ENCODE assay signal across 15 cellular contexts in genomic region chrY:20558677-20559076, GRCh38. TPM values are rescaled to one million over a fixed set of nuclear protein-coding genes. Genes with fewer than 3 reads are reported as not detected.
DNase-seq lines count a peak whose midpoint lies in the region; ATAC-seq, FAIRE-seq and TF ChIP-seq lines count a peak whose summit lies in the region.
"Had no signal": no experiment of that assay in that cellular context is flagged by ENCODE, and none has a peak within 500 bp of the region (broad histone marks: within the 10 kb centered on the region; RNA-seq: fewer than 3 reads in every experiment).

No MANE protein-coding gene starts in this region.

- TF ChIP-seq EP300 in HepG2 (IDR thresholded peaks at IDR 0.05; ENCODE audit: low read depth in 2 of 2, low read length in 2 of 2) = no peak
- TF ChIP-seq EP300 in HepG2 (CRISPR knock-in tag; IDR thresholded peaks at IDR 0.05; ENCODE audit: borderline replicate concordance) = no peak

- no peaks in the 10 kb centered on the region for H3K4me1 Mint-ChIP-seq in CD14-positive monocyte
- H3K4me1 Mint-ChIP-seq: stimulated activated memory B cell treated with anti-CD40 and anti-IgM and Interleukin-4, amounts not matched to agents 10 μg/mL and 1 μg/mL and 100 μg/mL, for 72 hours had no signal

- H3K36me3 ChIP-seq in GM23248 (ENCODE audit: low read depth) (no peaks in the 10 kb centered on the region), HepG2 (replicated peaks in 1 of 2; ENCODE audit: control insufficient read depth in 1 of 2, insufficient read depth in 2 of 2, low read length in 2 of 2) (no peaks in the 10 kb centered on the region)
- H3K36me3 ChIP-seq: brain microvascular endothelial cell, esophagus muscularis mucosa had no signal

- no peak for TF ChIP-seq POLR2A in HepG2 (IDR thresholded peaks at IDR 0.05; ENCODE audit: insufficient read depth in 1 of 2, low read depth in 2 of 2, low read length in 2 of 2)

- CTCF ChIA-PET in HepG2 (lab: Yijun Ruan, JAX; ENCODE audit: low intra/inter-chr PET ratio, low total read pairs) = no interaction called here

- 0 out of 3 replicates have a peak, but pooled peaks have one; percentile 31 for ATAC-seq in HepG2
- ATAC-seq in HG03108 (IDR thresholded peaks at IDR 0.05; ENCODE audit: unreplicated experiment) = no peak
- ATAC-seq: stimulated activated memory B cell treated with anti-CD40 and anti-IgM and Interleukin-4, amounts not matched to agents 10 μg/mL and 1 μg/mL and 100 μg/mL, for 72 hours had no signal

- no peak overlapping the region for H3K4me2 ChIP-seq in GM23248 (ENCODE audit: unreplicated experiment)
- H3K4me2 ChIP-seq in HepG2 (ENCODE audit: low read depth, low read length) = no peak overlapping the region
- H3K4me2 ChIP-seq: SK-N-SH had no signal

- 0 to 5% methylated on average over 1 to 2 of the region's 2 CpGs for WGBS in GM23248 (ENCODE audit: low coverage in 1 of 2, low lambda C conversion rate in 2 of 2, missing lambda C conversion rate in 2 of 2), 2 experiments
- WGBS in HepG2 (ENCODE audit: low lambda C conversion rate) = 0% methylated on average over 2 of the region's 2 CpGs

- no peak for TF ChIP-seq RAD21 in HepG2 (CRISPR knock-in tag; IDR thresholded peaks at IDR 0.05)

- no peaks in the 10 kb centered on the region for H3K9me3 Mint-ChIP-seq in CD14-positive monocyte
- H3K9me3 Mint-ChIP-seq: activated T-helper 1 cell treated with anti-CD3 and anti-CD28 coated beads, Interleukin-12 subunit alpha, Interleukin-12 subunit beta, Interleukin-2, Interleukin-4 antibody, amounts not matched to agents 30 ng/mL and 10 ng/mL and 1 ng/mL, durations not matched to agents 14 hours and 24 hours and 36 hours; stimulated activated memory B cell treated with anti-CD40 and anti-IgM and Interleukin-4, amounts not matched to agents 10 μg/mL and 1 μg/mL and 100 μg/mL, for 72 hours had no signal

- H3K4me1 ChIP-seq in GM23248 (ENCODE audit: insufficient read depth) = no peaks in the 10 kb centered on the region
- no peaks in the 10 kb centered on the region for H3K4me1 ChIP-seq in HepG2 (ENCODE audit: insufficient read depth, low read length)

- no peaks in the 10 kb centered on the region for H3K9me3 ChIP-seq in GM23248 (ENCODE audit: low read depth)
- no peaks in the 10 kb centered on the region for H3K9me3 ChIP-seq in HepG2 (ENCODE audit: low read length)
- H3K9me3 ChIP-seq: esophagus muscularis mucosa, SK-N-SH had no signal

- H3K79me2 ChIP-seq in GM23248 (ENCODE audit: insufficient read depth) (no peaks in the 10 kb centered on the region), HepG2 (ENCODE audit: insufficient read depth, low read length) (no peaks in the 10 kb centered on the region)

- BruUV-seq in HepG2 (replicated peaks; lab: Mats Ljungman, UMichigan) = no TSS peak

- in situ Hi-C loops in GM23248 (cut with MboI) = loop anchor here (25.0 kb wide), 1 partner anchor 821 kb away; the partner anchor contains the start of gene KDM5D
- in situ Hi-C loops in HepG2 (cut with HindIII; ENCODE audit: extremely low pct_ligation_motif_present, low pct_unique_long_range_greater_than_20kb) = no loop called here

- FAIRE-seq in HepG2 (lab: Jason Lieb, UNC) = peak; percentile 49

- H3K27ac ChIP-seq in GM23248 = no peak overlapping the region
- H3K27ac ChIP-seq in HepG2 (ENCODE audit: extremely low read length, insufficient read depth, low read length) = no peak overlapping the region
- H3K27ac ChIP-seq in coronary artery = no peak overlapping the region
- H3K27ac ChIP-seq: brain microvascular endothelial cell, esophagus muscularis mucosa had no signal

- peaks cover 0 to 2% (median 0%) of the 10 kb centered on the region in 3 donors for H3K27me3 Mint-ChIP-seq in CD14-positive monocyte (ENCODE audit: low read depth in 3 of 3)
- H3K27me3 Mint-ChIP-seq: stimulated activated memory B cell treated with anti-CD40 and anti-IgM and Interleukin-4, amounts not matched to agents 10 μg/mL and 1 μg/mL and 100 μg/mL, for 72 hours had no signal

- TF ChIP-seq CTCF in CD14-positive monocyte (IDR thresholded peaks at IDR 0.05) (peak; percentile 55), HepG2 (CRISPR knock-in tag; IDR thresholded peaks at IDR 0.05) (peak; percentile 33), coronary artery (IDR thresholded peaks at IDR 0.05) (no peak)

- no peaks in the 10 kb centered on the region for H3F3A ChIP-seq in GM23248 (ENCODE audit: insufficient read depth)

- intact Hi-C loops in CD14-positive monocyte (cut with micrococcal nuclease) (no loop called here), HepG2 (cut with micrococcal nuclease; ENCODE audit: unreplicated experiment) (loop anchor here (2.0 kb wide), 1 partner anchor 182 kb away; no protein-coding TSS in a partner anchor)

- H4K20me1 ChIP-seq in GM23248 (ENCODE audit: insufficient read depth) (no peaks in the 10 kb centered on the region), HepG2 (ENCODE audit: insufficient read depth, low read length) (no peaks in the 10 kb centered on the region)

- no peak overlapping the region for H3K4me3 ChIP-seq in GM23248
- H3K4me3 ChIP-seq in HepG2 (replicated peaks in 1 of 3; ENCODE audit: insufficient read depth in 1 of 3, low read depth in 2 of 3, low read length in 3 of 3) = no peak overlapping the region
- no peak overlapping the region for H3K4me3 ChIP-seq in coronary artery
- H3K4me3 ChIP-seq: esophagus muscularis mucosa had no signal

- H3K4me3 Mint-ChIP-seq in CD14-positive monocyte = no peak overlapping the region
- H3K4me3 Mint-ChIP-seq: activated T-helper 1 cell treated with anti-CD3 and anti-CD28 coated beads, Interleukin-12 subunit alpha, Interleukin-12 subunit beta, Interleukin-2, Interleukin-4 antibody, amounts not matched to agents 30 ng/mL and 10 ng/mL and 1 ng/mL, durations not matched to agents 14 hours and 24 hours and 36 hours; stimulated activated memory B cell treated with anti-CD40 and anti-IgM and Interleukin-4, amounts not matched to agents 10 μg/mL and 1 μg/mL and 100 μg/mL, for 72 hours had no signal

- no peaks in the 10 kb centered on the region for H3K9me2 ChIP-seq in GM23248 (ENCODE audit: insufficient read depth)
- H3K9me2 ChIP-seq: SK-N-SH had no signal

- H3K27ac Mint-ChIP-seq in CD14-positive monocyte = no peak overlapping the region
- H3K27ac Mint-ChIP-seq: activated T-helper 1 cell treated with anti-CD3 and anti-CD28 coated beads, Interleukin-12 subunit alpha, Interleukin-12 subunit beta, Interleukin-2, Interleukin-4 antibody, amounts not matched to agents 30 ng/mL and 10 ng/mL and 1 ng/mL, durations not matched to agents 14 hours and 24 hours and 36 hours; stimulated activated memory B cell treated with anti-CD40 and anti-IgM and Interleukin-4, amounts not matched to agents 10 μg/mL and 1 μg/mL and 100 μg/mL, for 72 hours had no signal

- no peak for DNase-seq in CD14-positive monocyte (ENCODE audit: low spot score)
- DNase-seq in GM23248 = peak; percentile 49
- peak; percentile 18 for DNase-seq in cerebellar cortex (ENCODE audit: low spot score)
- DNase-seq in HepG2 (ENCODE audit: low spot score) = peak; percentile 24
- DNase-seq in coronary artery (ENCODE audit: low spot score) = no peak
- DNase-seq in NCI-H187 treated with DMSO at 0.1 percent for 48 hours (lab: John Stamatoyannopoulos, UW) = no peak
- no peak for DNase-seq in NCI-H526 treated with DMSO at 0.1 percent for 48 hours (lab: John Stamatoyannopoulos, UW)
- DNase-seq: activated CD4-positive, CD25-positive, alpha-beta regulatory T cell treated with anti-CD3 and anti-CD28 coated beads, Interleukin-2, amount 50 U/mL, for 72 hours; brain microvascular endothelial cell; SK-N-SH had no signal

- H2AFZ ChIP-seq in GM23248 (no peak overlapping the region), HepG2 (ENCODE audit: low read length) (no peak overlapping the region)

- H3K27me3 ChIP-seq in GM23248 (replicated peaks; ENCODE audit: insufficient read depth) = no peaks in the 10 kb centered on the region
- no peaks in the 10 kb centered on the region for H3K27me3 ChIP-seq in HepG2 (ENCODE audit: control insufficient read depth in 1 of 2, insufficient read depth in 2 of 2, low read length in 2 of 2)
- H3K27me3 ChIP-seq: brain microvascular endothelial cell, esophagus muscularis mucosa had no signal

- H3K9ac ChIP-seq in GM23248 (no peak overlapping the region), HepG2 (ENCODE audit: insufficient read depth, low read depth, low read length) (no peak overlapping the region)
- H3K9ac ChIP-seq: SK-N-SH had no signal

- H3K36me3 Mint-ChIP-seq in CD14-positive monocyte = no peaks in the 10 kb centered on the region
- H3K36me3 Mint-ChIP-seq: stimulated activated memory B cell treated with anti-CD40 and anti-IgM and Interleukin-4, amounts not matched to agents 10 μg/mL and 1 μg/mL and 100 μg/mL, for 72 hours had no signal

- POLR2A ChIA-PET in HepG2 (lab: Yijun Ruan, JAX) = interaction anchor here (1.6 kb wide), 1 partner anchor 17 kb away, joined by 3 read pairs; the partner anchor contains the start of gene EIF1AY

TF ChIP-seq in HepG2, 621 proteins besides CTCF, POLR2A, EP300 and RAD21 (continues in another document):
- TF ChIP-seq STAG1 (CRISPR knock-in tag; IDR thresholded peaks at IDR 0.05) (peak; percentile 50), ZFP1 (CRISPR knock-in tag; IDR thresholded peaks at IDR 0.05) (no peak)

RNA-seq across cellular contexts. Expression of gene EIF1AY, which starts 16.9 kb away (rescaled TPM):
- polyA plus RNA-seq in CD14-positive monocyte = not detected
- 13.3 and 16.4 TPM in 2 replicates for total RNA-seq in GM23248 (2014; rRNA removed; shearing (Covaris generic))
- 33.4 and 36.0 TPM in 2 replicates for polyA plus RNA-seq in GM23248 (2016; fragmentation: Nextera tagmentation; extraction: Ambion mirVana)
- 53.2 and 81.8 TPM in 2 replicates for total RNA-seq in HepG2 (2016; rRNA removed; fragmentation: Illumina TruSeq; extraction: Trizol)
- total RNA-seq in HepG2 (2016; cell fraction: cytosol; rRNA removed; fragmentation: Illumina TruSeq; extraction: Trizol; ENCODE audit: low read depth) = 6.3 and 7.4 TPM in 2 replicates
- total RNA-seq in HepG2 (2016; cell fraction: insoluble cytoplasmic fraction; rRNA removed; fragmentation: Illumina TruSeq; extraction: Trizol) = 51.3 and 89.4 TPM in 2 replicates
- total RNA-seq in HepG2 (2016; cell fraction: membrane; rRNA removed; fragmentation: Illumina TruSeq; extraction: Trizol) = 11.2 and 11.7 TPM in 2 replicates
- 17.0 and 23.2 TPM in 2 replicates for total RNA-seq in HepG2 (2016; cell fraction: nucleus; rRNA removed; fragmentation: Illumina TruSeq; extraction: Trizol)
- 17.2 and 20.9 TPM in 2 replicates for polyA plus RNA-seq in HepG2 (2011; rRNA removed)
- 4.9 and 9.4 TPM in 2 replicates for polyA plus RNA-seq in HepG2 (2011; cell fraction: cytosol; rRNA removed)
- polyA plus RNA-seq in HepG2 (2011; cell fraction: nucleus; rRNA removed) = 3.2 and 7.0 TPM in 2 replicates
- 44.3 and 51.4 TPM in 2 replicates for polyA plus RNA-seq in HepG2 (2012)
- polyA plus RNA-seq in HepG2 (2016; cell fraction: cytosol; fragmentation: Illumina TruSeq; extraction: Trizol; ENCODE audit: low read depth) = 9.9 and 11.4 TPM in 2 replicates
- 120 and 144 TPM in 2 replicates for polyA plus RNA-seq in HepG2 (2016; cell fraction: insoluble cytoplasmic fraction; fragmentation: Illumina TruSeq; extraction: Trizol; ENCODE audit: low read depth)
- polyA plus RNA-seq in HepG2 (2016; cell fraction: membrane; fragmentation: Illumina TruSeq; extraction: Trizol; ENCODE audit: low read depth) = 14.5 and 14.6 TPM in 2 replicates
- polyA plus RNA-seq in HepG2 (2016; cell fraction: nucleus; fragmentation: Illumina TruSeq; extraction: Trizol; ENCODE audit: insufficient read depth, low read depth) = 48.9 and 55.1 TPM in 2 replicates
- 1.2 TPM in 1 of 2 replicates, not detected in the other for polyA minus RNA-seq in HepG2 (2011; rRNA and poly(A)+ RNA removed; ENCODE audit: low replicate concordance)
- 6.4 and 9.0 TPM in 2 replicates for polyA minus RNA-seq in HepG2 (2011; cell fraction: cytosol; rRNA and poly(A)+ RNA removed)
- 8.1 and 9.2 TPM in 2 replicates for polyA minus RNA-seq in HepG2 (2011; cell fraction: nucleus; rRNA and poly(A)+ RNA removed)
- total RNA-seq: osteocyte had no signal
- polyA plus RNA-seq: SK-N-SH had no signal

Comparison
In these comparisons a context has a peak if more than half of its experiments do, and no peak if none do; other contexts are left out.
1. DNase-seq: peak in GM23248 (single experiment), cerebellar cortex (single experiment) and HepG2 (single experiment); none in CD14-positive monocyte (single experiment), coronary artery (single experiment), NCI-H187 treated with DMSO at 0.1 percent for 48 hours (single experiment) and NCI-H526 treated with DMSO at 0.1 percent for 48 hours (single experiment).